Comparison of ENCODE assay signal across 14 cellular contexts in genomic region chr22:20031732-20032406, GRCh38. TPM values are rescaled to one million over a fixed set of nuclear protein-coding genes. Genes with fewer than 3 reads are reported as not detected.
A peak's percentile ranks its signal among the peaks of the same experiment; 100 is the strongest.
DNase-seq lines count a peak whose midpoint lies in the region; ATAC-seq and TF ChIP-seq lines count a peak whose summit lies in the region.
"Had no signal": no experiment of that assay in that cellular context is flagged by ENCODE, and none has a peak within 500 bp of the region (broad histone marks: within the 10 kb centered on the region; RNA-seq: fewer than 3 reads in every experiment).

No MANE protein-coding gene starts in this region.

- intact Hi-C loops in upper lobe of right lung (cut with DNase I) = no loop called here

- H3K27ac Mint-ChIP-seq in effector memory CD8-positive, alpha-beta T cell = peak overlapping the region; percentile 38 to 82
- no peak overlapping the region for H3K27ac Mint-ChIP-seq in nephron progenitor cell

- no peaks in the 10 kb centered on the region for H3K9me3 ChIP-seq in upper lobe of right lung

- no peak overlapping the region for H3K27ac ChIP-seq in upper lobe of right lung

- DNase-seq in stimulated activated CD4-positive, alpha-beta T cell treated with anti-CD3 and anti-CD28 coated beads, Interleukin-15, amount 100 ng/mL, for 24 hours = peak; percentile 23
- DNase-seq in stimulated activated CD4-positive, alpha-beta T cell treated with anti-CD3 and anti-CD28 coated beads, Interleukin-2, amount 100 ng/mL, for 48 hours = no peak
- peak in 4 of 5 donors; percentile 27 to 39 (median 36) for DNase-seq in T-helper 1 cell
- DNase-seq in effector memory CD8-positive, alpha-beta T cell = peak; percentile 33 to 42 (median 36)
- no peak for DNase-seq in upper lobe of right lung
- no peak for DNase-seq in NCI-H1436 treated with DMSO at 0.1 percent for 48 hours (lab: John Stamatoyannopoulos, UW)
- no peak for DNase-seq in NCI-H524 (lab: John Stamatoyannopoulos, UW)
- no peak for DNase-seq in nephron progenitor cell
- DNase-seq: left cardiac atrium, MM.1S, NCI-H82, occipital lobe, substantia nigra had no signal

- no peaks in the 10 kb centered on the region for H3K9me3 Mint-ChIP-seq in effector memory CD8-positive, alpha-beta T cell
- peaks cover 4% of the 10 kb centered on the region for H3K9me3 Mint-ChIP-seq in nephron progenitor cell

- ATAC-seq in effector memory CD8-positive, alpha-beta T cell (replicated peaks) = peak; percentile 98
- ATAC-seq in upper lobe of right lung = peak; percentile 7
- ATAC-seq: SK-N-SH treated with all-trans-retinoic acid at 6 μM for 48 hours had no signal

- peaks cover 38 to 44% of the 10 kb centered on the region in 2 donors for H3K4me1 Mint-ChIP-seq in effector memory CD8-positive, alpha-beta T cell (ENCODE audit: low read depth in 2 of 2)
- peaks cover 29% of the 10 kb centered on the region for H3K4me1 Mint-ChIP-seq in nephron progenitor cell

- peak overlapping the region; percentile 27 to 44 for H3K4me3 Mint-ChIP-seq in effector memory CD8-positive, alpha-beta T cell
- H3K4me3 Mint-ChIP-seq in nephron progenitor cell = no peak overlapping the region

- peaks cover 10% of the 10 kb centered on the region for H3K36me3 ChIP-seq in upper lobe of right lung

- TF ChIP-seq CTCF in upper lobe of right lung (IDR thresholded peaks at IDR 0.05) (no peak), nephron progenitor cell (IDR thresholded peaks at IDR 0.05) (no peak)

- peaks cover 5% of the 10 kb centered on the region for H3K36me3 Mint-ChIP-seq in effector memory CD8-positive, alpha-beta T cell (ENCODE audit: insufficient read depth)
- H3K36me3 Mint-ChIP-seq in nephron progenitor cell (ENCODE audit: low read depth) = peaks cover 5% of the 10 kb centered on the region

- H3K4me1 ChIP-seq in upper lobe of right lung = peaks cover 10% of the 10 kb centered on the region

- H3K4me3 ChIP-seq in upper lobe of right lung = no peak overlapping the region

- H3K27me3 ChIP-seq in upper lobe of right lung = no peaks in the 10 kb centered on the region

- H3K27me3 Mint-ChIP-seq in effector memory CD8-positive, alpha-beta T cell = no peaks in the 10 kb centered on the region
- peaks cover 8% of the 10 kb centered on the region for H3K27me3 Mint-ChIP-seq in nephron progenitor cell (ENCODE audit: low read depth, poor library complexity)

RNA-seq across cellular contexts. Expression of gene TANGO2, which starts 11.0 kb away (rescaled TPM):
- total RNA-seq in upper lobe of right lung = 37.8 TPM

RNA-seq across cellular contexts. Expression of gene ARVCF, which starts 15.2 kb away (rescaled TPM):
- total RNA-seq in upper lobe of right lung = 25.4 TPM

RNA-seq across cellular contexts. Expression of gene DGCR8, which starts 48.2 kb away (rescaled TPM):
- 35.5 TPM for total RNA-seq in upper lobe of right lung

Comparison
In these comparisons a context has a peak if more than half of its experiments do, and no peak if none do; other contexts are left out.
1. DNase-seq: peak in stimulated activated CD4-positive, alpha-beta T cell treated with anti-CD3 and anti-CD28 coated beads, Interleukin-15, amount 100 ng/mL, for 24 hours (single experiment), T-helper 1 cell (4 of 5) and effector memory CD8-positive, alpha-beta T cell (3 of 3); none in stimulated activated CD4-positive, alpha-beta T cell treated with anti-CD3 and anti-CD28 coated beads, Interleukin-2, amount 100 ng/mL, for 48 hours (0 of 2), upper lobe of right lung (single experiment), NCI-H1436 treated with DMSO at 0.1 percent for 48 hours (single experiment), NCI-H524 (0 of 2) and nephron progenitor cell (single experiment).